In genomic region chrX:38313190-38313589, GRCh38 we compare ENCODE assay signal across 28 cellular contexts. TPM values are rescaled to one million over a fixed set of nuclear protein-coding genes. Genes with fewer than 3 reads are reported as not detected.
A peak's percentile ranks its signal among the peaks of the same experiment; 100 is the strongest.
DNase-seq lines count a peak whose midpoint lies in the region; ATAC-seq, FAIRE-seq and TF ChIP-seq lines count a peak whose summit lies in the region.
"Had no signal": no experiment of that assay in that cellular context is flagged by ENCODE, and none has a peak within 500 bp of the region (broad histone marks: within the 10 kb centered on the region; RNA-seq: fewer than 3 reads in every experiment).

No MANE protein-coding gene starts in this region.

- H3K4me3 Mint-ChIP-seq in activated CD8-positive, alpha-beta T cell treated with anti-CD3 and anti-CD28 coated beads, Interleukin-2, amount 10 ng/mL, durations not matched to agents 7 days and 5 days: no peak overlapping the region
- H3K4me3 Mint-ChIP-seq: activated naive CD4-positive, alpha-beta T cell treated with anti-CD3 and anti-CD28 coated beads, Interleukin-2, amount 10 ng/mL, durations not matched to agents 7 days and 5 days; activated T-cell treated with anti-CD3 and anti-CD28 coated beads, Interleukin-2, amount 50 U/mL, for 72 hours; effector memory CD8-positive, alpha-beta T cell; naive B cell had no signal

- no peak for TF ChIP-seq CTCF in A549 (IDR thresholded peaks at IDR 0.05)
- no peak for TF ChIP-seq CTCF in fibroblast of mammary gland (conservative IDR thresholded peaks at IDR 0.05; ENCODE audit: control insufficient read depth, insufficient read depth, low read depth, low read length)
- no peak for TF ChIP-seq CTCF in omental fat pad (IDR thresholded peaks at IDR 0.05)
- no peak for TF ChIP-seq CTCF in upper lobe of right lung (IDR thresholded peaks at IDR 0.05)

- 71% methylated on average over 4 of the region's 4 CpGs for WGBS in A549 (ENCODE audit: missing lambda C conversion rate)

- TF ChIP-seq EP300 in A549 (IDR thresholded peaks at IDR 0.05): no peak

- H3K4me1 ChIP-seq in A549 (peaks cover 15% of the 10 kb centered on the region), upper lobe of right lung (no peaks in the 10 kb centered on the region)
- H3K4me1 ChIP-seq: transverse colon had no signal

- H3K4me1 Mint-ChIP-seq in activated CD8-positive, alpha-beta T cell treated with anti-CD3 and anti-CD28 coated beads, Interleukin-2, amount 10 ng/mL, durations not matched to agents 7 days and 5 days (ENCODE audit: low read depth): no peaks in the 10 kb centered on the region
- H3K4me1 Mint-ChIP-seq: activated naive CD4-positive, alpha-beta T cell treated with anti-CD3 and anti-CD28 coated beads, Interleukin-2, amount 10 ng/mL, durations not matched to agents 7 days and 5 days; naive B cell had no signal

- peak; percentile 61 for FAIRE-seq in A549 (lab: Jason Lieb, UNC)
- FAIRE-seq: H1, TTC549 had no signal

- CTCF ChIA-PET in A549 (lab: Yijun Ruan, JAX): interaction anchor here (1.3 kb wide), 1 partner anchor 14 kb away, joined by 3 read pairs; the partner anchor contains the start of gene RPGR
- CTCF ChIA-PET in activated CD8-positive, alpha-beta T cell treated with anti-CD3 and anti-CD28 coated beads, Interleukin-2, amount 10 ng/mL, durations not matched to agents 7 days and 5 days (lab: Charles Lee): no interaction called here

- H3K27me3 Mint-ChIP-seq in activated CD8-positive, alpha-beta T cell treated with anti-CD3 and anti-CD28 coated beads, Interleukin-2, amount 10 ng/mL, durations not matched to agents 7 days and 5 days (ENCODE audit: low read depth): no peaks in the 10 kb centered on the region
- H3K27me3 Mint-ChIP-seq: activated naive CD4-positive, alpha-beta T cell treated with anti-CD3 and anti-CD28 coated beads, Interleukin-2, amount 10 ng/mL, durations not matched to agents 7 days and 5 days; effector memory CD8-positive, alpha-beta T cell; naive B cell had no signal

- ATAC-seq in A549 (peak; percentile 41 to 54; a peak in 3 of 6 replicates), omental fat pad (ENCODE audit: low FRiP score) (no peak), upper lobe of right lung (no peak)
- no peak for ATAC-seq in activated CD8-positive, alpha-beta T cell treated with anti-CD3 and anti-CD28 coated beads, Interleukin-2, amount 10 ng/mL, durations not matched to agents 7 days and 5 days
- ATAC-seq: activated T-cell treated with anti-CD3 and anti-CD28 coated beads, Interleukin-2, amount 50 U/mL, for 72 hours; effector memory CD8-positive, alpha-beta T cell; left colon; Right ventricle myocardium inferior had no signal

- POLR2A ChIA-PET in A549 (lab: Yijun Ruan, JAX): no interaction called here
- POLR2A ChIA-PET in activated CD8-positive, alpha-beta T cell treated with anti-CD3 and anti-CD28 coated beads, Interleukin-2, amount 10 ng/mL, durations not matched to agents 7 days and 5 days (lab: Charles Lee): no interaction called here

- no peak for TF ChIP-seq POLR2A in A549 (IDR thresholded peaks at IDR 0.05; ENCODE audit: low read length)

- no peaks in the 10 kb centered on the region for H3K27me3 ChIP-seq in upper lobe of right lung
- H3K27me3 ChIP-seq: transverse colon had no signal

- no peaks in the 10 kb centered on the region for H3K9me3 Mint-ChIP-seq in activated CD8-positive, alpha-beta T cell treated with anti-CD3 and anti-CD28 coated beads, Interleukin-2, amount 10 ng/mL, durations not matched to agents 7 days and 5 days (ENCODE audit: insufficient read depth)
- H3K9me3 Mint-ChIP-seq: activated naive CD4-positive, alpha-beta T cell treated with anti-CD3 and anti-CD28 coated beads, Interleukin-2, amount 10 ng/mL, durations not matched to agents 7 days and 5 days; activated T-cell treated with anti-CD3 and anti-CD28 coated beads, Interleukin-2, amount 50 U/mL, for 72 hours; effector memory CD8-positive, alpha-beta T cell had no signal

- TF ChIP-seq RAD21 in A549 (conservative IDR thresholded peaks at IDR 0.05 in 1 of 2, IDR thresholded peaks at IDR 0.05 in 1 of 2): no peak

- no peaks in the 10 kb centered on the region for H3K9me3 ChIP-seq in A549
- no peaks in the 10 kb centered on the region for H3K9me3 ChIP-seq in upper lobe of right lung
- H3K9me3 ChIP-seq: transverse colon had no signal

- DNase-seq in A549 (ENCODE audit: low read depth in 1 of 2, low spot score in 1 of 2) (no peak), HCEC 1CT (peak; percentile 48), amniotic epithelial cell (ENCODE audit: low read depth) (peak; percentile 24), fibroblast of mammary gland (ENCODE audit: low read depth) (peak; percentile 68), omental fat pad (ENCODE audit: low spot score) (no peak), upper lobe of right lung (no peak), NCI-H526 treated with DMSO at 0.1 percent for 48 hours (lab: John Stamatoyannopoulos, UW) (no peak)
- no peak for DNase-seq in activated CD8-positive, alpha-beta T cell treated with anti-CD3 and anti-CD28 coated beads, Interleukin-2, amount 10 ng/mL, durations not matched to agents 7 days and 5 days
- DNase-seq: activated naive CD4-positive, alpha-beta T cell treated with anti-CD3 and anti-CD28 coated beads, Interleukin-2, amount 10 ng/mL, durations not matched to agents 7 days and 5 days; activated T-cell treated with anti-CD3 and anti-CD28 coated beads, Interleukin-2, amount 50 U/mL, for 72 hours; effector memory CD8-positive, alpha-beta T cell; KG1; left colon; MV-4-11; naive B cell; NCI-H1694 treated with DMSO at 0.1 percent for 48 hours; NCI-H2171 treated with DMSO at 0.1 percent for 48 hours; NCI-H526; nucleus accumbens; stimulated activated CD4-positive, alpha-beta T cell treated with anti-CD3 and anti-CD28 coated beads, Interleukin-12 subunit alpha, Interleukin-12 subunit beta, amount 100 ng/mL, for 4 hours; transverse colon had no signal

- H3K36me3 ChIP-seq in upper lobe of right lung: peaks cover 5% of the 10 kb centered on the region
- H3K36me3 ChIP-seq: transverse colon had no signal

- H3K27ac ChIP-seq in A549 (no peak overlapping the region), upper lobe of right lung (no peak overlapping the region)
- H3K27ac ChIP-seq: C4-2B, transverse colon had no signal

- no peaks in the 10 kb centered on the region for H3K36me3 Mint-ChIP-seq in activated CD8-positive, alpha-beta T cell treated with anti-CD3 and anti-CD28 coated beads, Interleukin-2, amount 10 ng/mL, durations not matched to agents 7 days and 5 days (ENCODE audit: low read depth)
- H3K36me3 Mint-ChIP-seq: activated naive CD4-positive, alpha-beta T cell treated with anti-CD3 and anti-CD28 coated beads, Interleukin-2, amount 10 ng/mL, durations not matched to agents 7 days and 5 days had no signal

- intact Hi-C loops in upper lobe of right lung (cut with DNase I): no loop called here

- H3K27ac Mint-ChIP-seq in activated CD8-positive, alpha-beta T cell treated with anti-CD3 and anti-CD28 coated beads, Interleukin-2, amount 10 ng/mL, durations not matched to agents 7 days and 5 days: no peak overlapping the region
- H3K27ac Mint-ChIP-seq: activated naive CD4-positive, alpha-beta T cell treated with anti-CD3 and anti-CD28 coated beads, Interleukin-2, amount 10 ng/mL, durations not matched to agents 7 days and 5 days; activated T-cell treated with anti-CD3 and anti-CD28 coated beads, Interleukin-2, amount 50 U/mL, for 72 hours; naive B cell had no signal

- H3K4me3 ChIP-seq in A549 (no peak overlapping the region), fibroblast of mammary gland (ENCODE audit: control insufficient read depth, low read depth, low read length) (no peak overlapping the region), upper lobe of right lung (no peak overlapping the region)
- H3K4me3 ChIP-seq: transverse colon had no signal

- H3K4me2 ChIP-seq in A549: 0 out of 3 replicates have a peak overlapping the region, but pooled peaks have one; percentile 29

TF ChIP-seq in A549, 52 proteins besides CTCF, POLR2A, EP300 and RAD21:
- TF ChIP-seq BHLHE40 (IDR thresholded peaks at IDR 0.05; ENCODE audit: low read depth, low read length) (no peak), TFCP2L1 (CRISPR knock-in tag; IDR thresholded peaks at IDR 0.05) (no peak)

RNA-seq across cellular contexts. Expression of gene RPGR, which starts 14.1 kb away (rescaled TPM):
- 7.7 and 10.5 TPM in 2 replicates for polyA plus RNA-seq in A549 (2011; rRNA removed)
- polyA plus RNA-seq in A549 (2012; cell fraction: cytosol; rRNA removed): 1.3 and 1.5 TPM in 2 replicates
- polyA plus RNA-seq in A549 (2012; cell fraction: nucleus; rRNA removed): 2.0 and 2.1 TPM in 2 replicates
- 8.1 to 8.5 TPM (median 8.1 TPM) in 3 replicates for polyA plus RNA-seq in A549 (2017; fragmentation: RNase III; extraction: RNeasy Plus Mini Kit Qiagen cat#74134 plus additional on column Dnase treatment)
- polyA minus RNA-seq in A549 (2011; rRNA and poly(A)+ RNA removed): 4.3 and 4.5 TPM in 2 replicates
- 10 to 100 TPM; 19.9 to 67.3 (median 41.3) TPM for total RNA-seq in omental fat pad
- total RNA-seq in upper lobe of right lung: 18.0 TPM
- 1 to 10 TPM; 5.0 to 7.6 TPM for total RNA-seq in activated CD8-positive, alpha-beta T cell treated with anti-CD3 and anti-CD28 coated beads, Interleukin-2, amount 10 ng/mL, durations not matched to agents 7 days and 5 days

RNA-seq across cellular contexts. Expression of gene OTC, which starts 39.2 kb away (rescaled TPM):
- polyA plus RNA-seq in A549 (2011; rRNA removed) (not detected in 2 replicates), A549 (2017; fragmentation: RNase III; extraction: RNeasy Plus Mini Kit Qiagen cat#74134 plus additional on column Dnase treatment) (not detected in 3 replicates)
- polyA plus RNA-seq in A549 (2012; cell fraction: cytosol; rRNA removed): not detected in 2 replicates
- polyA plus RNA-seq in A549 (2012; cell fraction: nucleus; rRNA removed): not detected in 2 replicates
- not detected in 2 replicates for polyA minus RNA-seq in A549 (2011; rRNA and poly(A)+ RNA removed)
- total RNA-seq in omental fat pad (1 to 10 TPM in 3 of 4 donors, under 1 TPM in 1; 0.36 to 9.8 (median 1.4) TPM), upper lobe of right lung (1.7 TPM)
- total RNA-seq in activated CD8-positive, alpha-beta T cell treated with anti-CD3 and anti-CD28 coated beads, Interleukin-2, amount 10 ng/mL, durations not matched to agents 7 days and 5 days: not detected
- total RNA-seq: activated T-cell treated with anti-CD3 and anti-CD28 coated beads, Interleukin-2, amount 50 U/mL, for 72 hours; cerebellum; G401; H1; mesenteric fat pad; Right ventricle myocardium inferior had no signal
- polyA plus RNA-seq: H1 had no signal

Comparison
In these comparisons a context has a peak if more than half of its experiments do, and no peak if none do; other contexts are left out.
1. ATAC-seq: peak in A549 (2 of 2); none in omental fat pad (single experiment), upper lobe of right lung (single experiment) and activated CD8-positive, alpha-beta T cell treated with anti-CD3 and anti-CD28 coated beads, Interleukin-2, amount 10 ng/mL, durations not matched to agents 7 days and 5 days (single experiment).
2. DNase-seq: peak in HCEC 1CT (single experiment), amniotic epithelial cell (single experiment) and fibroblast of mammary gland (single experiment); none in A549 (0 of 2), omental fat pad (single experiment), upper lobe of right lung (single experiment), activated CD8-positive, alpha-beta T cell treated with anti-CD3 and anti-CD28 coated beads, Interleukin-2, amount 10 ng/mL, durations not matched to agents 7 days and 5 days (single experiment) and NCI-H526 treated with DMSO at 0.1 percent for 48 hours (single experiment).